In the genomic region with DNA sequence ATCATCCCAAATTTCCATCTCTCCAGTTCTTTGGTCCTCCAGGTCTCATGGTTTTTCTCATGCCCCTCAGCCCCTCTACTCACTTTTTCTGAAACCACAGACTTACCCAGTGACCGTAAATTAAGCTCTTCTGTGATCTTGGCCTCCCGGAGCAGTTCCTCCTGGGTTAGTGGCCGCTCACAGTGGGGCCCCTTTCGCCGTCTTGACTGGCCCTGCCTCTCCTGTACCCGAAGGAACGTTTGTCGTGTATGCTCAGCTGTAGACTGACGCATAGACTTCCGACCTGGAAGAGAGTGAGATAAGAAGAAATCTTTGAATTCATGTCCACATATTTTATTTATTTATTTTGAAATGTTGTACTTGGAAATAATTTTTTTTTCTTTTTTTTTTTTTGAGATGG, we compare ENCODE assay signal across 22 cellular contexts. TPM values are rescaled to one million over a fixed set of nuclear protein-coding genes. Genes with fewer than 3 reads are reported as not detected.
DNase-seq lines count a peak whose midpoint lies in the region; ATAC-seq and TF ChIP-seq lines count a peak whose summit lies in the region.
"Had no signal": no experiment of that assay in that cellular context is flagged by ENCODE, and none has a peak within 500 bp of the region (broad histone marks: within the 10 kb centered on the region; RNA-seq: fewer than 3 reads in every experiment).

No MANE protein-coding gene starts in this region.

- TF ChIP-seq POLR2A in spleen (IDR thresholded peaks at IDR 0.05) = no peak

- H3K9me3 ChIP-seq in spleen = no peaks in the 10 kb centered on the region
- H3K9me3 ChIP-seq: BLaER1 treated with 17β-estradiol and CSF1 and Interleukin-3, amounts not matched to agents 10 nM and 100 nM had no signal

- peaks cover 14 to 29% (median 21%) of the 10 kb centered on the region in 6 donors for H3K4me1 ChIP-seq in spleen

- H3K36me3 ChIP-seq in spleen = peaks cover 4 to 78% (median 67%) of the 10 kb centered on the region in 6 donors

- POLR2A ChIA-PET in activated CD8-positive, alpha-beta T cell treated with anti-CD3 and anti-CD28 coated beads for 36 hours (lab: Charles Lee) = interaction anchor here (0.9 kb wide), 1 partner anchor 15 kb away, joined by 3 read pairs; no protein-coding TSS in a partner anchor
- POLR2A ChIA-PET in activated CD8-positive, alpha-beta T cell treated with anti-CD3 and anti-CD28 coated beads, Interleukin-2, amount 10 ng/mL, durations not matched to agents 7 days and 5 days (lab: Charles Lee) = no interaction called here

- H3K36me3 Mint-ChIP-seq in activated CD8-positive, alpha-beta T cell treated with anti-CD3 and anti-CD28 coated beads for 36 hours (ENCODE audit: low read depth) = peaks cover 39% of the 10 kb centered on the region
- H3K36me3 Mint-ChIP-seq in activated CD8-positive, alpha-beta T cell treated with anti-CD3 and anti-CD28 coated beads, Interleukin-2, amount 10 ng/mL, durations not matched to agents 7 days and 5 days (ENCODE audit: low read depth) = peaks cover 45% of the 10 kb centered on the region
- peaks cover 28% of the 10 kb centered on the region for H3K36me3 Mint-ChIP-seq in endothelial cell (ENCODE audit: low read depth, unreplicated experiment)

- peaks cover 13% of the 10 kb centered on the region for H3K4me1 Mint-ChIP-seq in activated CD8-positive, alpha-beta T cell treated with anti-CD3 and anti-CD28 coated beads for 36 hours (ENCODE audit: low read depth)
- peaks cover 15% of the 10 kb centered on the region for H3K4me1 Mint-ChIP-seq in activated CD8-positive, alpha-beta T cell treated with anti-CD3 and anti-CD28 coated beads, Interleukin-2, amount 10 ng/mL, durations not matched to agents 7 days and 5 days (ENCODE audit: low read depth)
- H3K4me1 Mint-ChIP-seq in endothelial cell (ENCODE audit: unreplicated experiment) = peaks cover 3% of the 10 kb centered on the region

- H3K4me3 ChIP-seq in spleen = no peak overlapping the region
- H3K4me3 ChIP-seq: BLaER1 treated with 17β-estradiol and CSF1 and Interleukin-3, amounts not matched to agents 10 nM and 100 nM; GM23248 had no signal

- no peak for TF ChIP-seq CTCF in activated CD8-positive, alpha-beta T cell treated with anti-CD3 and anti-CD28 coated beads for 36 hours (IDR thresholded peaks at IDR 0.05)
- TF ChIP-seq CTCF in endothelial cell (IDR thresholded peaks at IDR 0.05; ENCODE audit: unreplicated experiment) (no peak), spleen (IDR thresholded peaks at IDR 0.05 in 8 of 11, conservative IDR thresholded peaks at IDR 0.05 in 3 of 11) (no peak)

- peak overlapping the region; percentile 40 for H3K27ac Mint-ChIP-seq in activated CD8-positive, alpha-beta T cell treated with anti-CD3 and anti-CD28 coated beads for 36 hours
- H3K27ac Mint-ChIP-seq in activated CD8-positive, alpha-beta T cell treated with anti-CD3 and anti-CD28 coated beads, Interleukin-2, amount 10 ng/mL, durations not matched to agents 7 days and 5 days = no peak overlapping the region
- H3K27ac Mint-ChIP-seq in endothelial cell (ENCODE audit: unreplicated experiment) = no peak overlapping the region
- H3K27ac Mint-ChIP-seq: B cell had no signal

- intact Hi-C loops in activated CD8-positive, alpha-beta T cell treated with anti-CD3 and anti-CD28 coated beads for 36 hours (cut with micrococcal nuclease) = no loop called here
- intact Hi-C loops in spleen (cut with DNase I; ENCODE audit: low total_unique reads) = no loop called here
- intact Hi-C loops in sciatic nerve (cut with DNase I) = no loop called here

- H3K27me3 Mint-ChIP-seq in activated CD8-positive, alpha-beta T cell treated with anti-CD3 and anti-CD28 coated beads for 36 hours = no peaks in the 10 kb centered on the region
- no peaks in the 10 kb centered on the region for H3K27me3 Mint-ChIP-seq in activated CD8-positive, alpha-beta T cell treated with anti-CD3 and anti-CD28 coated beads, Interleukin-2, amount 10 ng/mL, durations not matched to agents 7 days and 5 days (ENCODE audit: low read depth)
- H3K27me3 Mint-ChIP-seq in endothelial cell (ENCODE audit: unreplicated experiment) = peaks cover 2% of the 10 kb centered on the region
- H3K27me3 Mint-ChIP-seq: B cell; CD4-positive, alpha-beta memory T cell had no signal

- H3K27ac ChIP-seq in spleen = no peak overlapping the region
- H3K27ac ChIP-seq: 22Rv1; BLaER1 treated with 17β-estradiol and CSF1 and Interleukin-3, amounts not matched to agents 10 nM and 100 nM; GM23248 had no signal

- no peaks in the 10 kb centered on the region for H3K27me3 ChIP-seq in spleen (replicated peaks in 1 of 7)
- H3K27me3 ChIP-seq: BLaER1 treated with 17β-estradiol and CSF1 and Interleukin-3, amounts not matched to agents 10 nM and 100 nM had no signal

- DNase-seq in activated CD8-positive, alpha-beta T cell treated with anti-CD3 and anti-CD28 coated beads for 36 hours = no peak
- no peak for DNase-seq in activated CD8-positive, alpha-beta T cell treated with anti-CD3 and anti-CD28 coated beads, Interleukin-2, amount 10 ng/mL, durations not matched to agents 7 days and 5 days
- DNase-seq in endothelial cell (ENCODE audit: low spot score) (no peak), mesenteric fat pad (ENCODE audit: low spot score) (peak; percentile 49), spleen (peak; percentile 37), sciatic nerve (ENCODE audit: low spot score) (no peak)
- DNase-seq: Calu3; CD4-positive, alpha-beta memory T cell; COR-L47; DMS153; DND-41; GM23248; H7 had no signal

- WGBS in spleen, 5 donors = 95 to 97% (median 95%) methylated on average over 10 of the region's 10 CpGs

- CTCF ChIA-PET in activated CD8-positive, alpha-beta T cell treated with anti-CD3 and anti-CD28 coated beads for 36 hours (lab: Charles Lee) = interaction anchor here (1.8 kb wide), 1 partner anchor 85 kb away, joined by 8 read pairs; no protein-coding TSS in a partner anchor
- CTCF ChIA-PET in activated CD8-positive, alpha-beta T cell treated with anti-CD3 and anti-CD28 coated beads, Interleukin-2, amount 10 ng/mL, durations not matched to agents 7 days and 5 days (lab: Charles Lee) = interaction anchor here (0.8 kb wide), 1 partner anchor 68 kb away, joined by 3 read pairs; no protein-coding TSS in a partner anchor

- ATAC-seq in activated CD8-positive, alpha-beta T cell treated with anti-CD3 and anti-CD28 coated beads for 36 hours = no peak
- ATAC-seq in activated CD8-positive, alpha-beta T cell treated with anti-CD3 and anti-CD28 coated beads, Interleukin-2, amount 10 ng/mL, durations not matched to agents 7 days and 5 days = no peak
- ATAC-seq in GM21717 (IDR thresholded peaks at IDR 0.05; ENCODE audit: unreplicated experiment) (no peak), sciatic nerve (no peak)
- ATAC-seq in activated CD4-positive, CD25-positive, alpha-beta regulatory T cell treated with anti-CD3 and anti-CD28 coated beads, Interleukin-2, amount 50 U/mL, for 24 hours = no peak
- ATAC-seq: HCT116 had no signal

- H3K4me3 Mint-ChIP-seq in activated CD8-positive, alpha-beta T cell treated with anti-CD3 and anti-CD28 coated beads for 36 hours = no peak overlapping the region
- H3K4me3 Mint-ChIP-seq in activated CD8-positive, alpha-beta T cell treated with anti-CD3 and anti-CD28 coated beads, Interleukin-2, amount 10 ng/mL, durations not matched to agents 7 days and 5 days = no peak overlapping the region
- peak overlapping the region; percentile 13 for H3K4me3 Mint-ChIP-seq in endothelial cell (ENCODE audit: unreplicated experiment)
- H3K4me3 Mint-ChIP-seq: B cell; CD14-positive monocyte; CD4-positive, alpha-beta memory T cell had no signal

- no peaks in the 10 kb centered on the region for H3K9me3 Mint-ChIP-seq in activated CD8-positive, alpha-beta T cell treated with anti-CD3 and anti-CD28 coated beads for 36 hours
- no peaks in the 10 kb centered on the region for H3K9me3 Mint-ChIP-seq in activated CD8-positive, alpha-beta T cell treated with anti-CD3 and anti-CD28 coated beads, Interleukin-2, amount 10 ng/mL, durations not matched to agents 7 days and 5 days (ENCODE audit: insufficient read depth)
- H3K9me3 Mint-ChIP-seq in endothelial cell (ENCODE audit: unreplicated experiment) = no peaks in the 10 kb centered on the region
- H3K9me3 Mint-ChIP-seq: CD4-positive, alpha-beta memory T cell had no signal

RNA-seq across cellular contexts. Expression of gene VPS72, which starts 5.8 kb away (rescaled TPM):
- 10 to 100 TPM; 47.4 to 61.0 TPM for total RNA-seq in activated CD8-positive, alpha-beta T cell treated with anti-CD3 and anti-CD28 coated beads for 36 hours
- 10 to 100 TPM; 59.8 to 61.7 TPM for total RNA-seq in activated CD8-positive, alpha-beta T cell treated with anti-CD3 and anti-CD28 coated beads, Interleukin-2, amount 10 ng/mL, durations not matched to agents 7 days and 5 days
- 83.5 TPM for total RNA-seq in endothelial cell (ENCODE audit: unreplicated experiment)
- total RNA-seq in mesenteric fat pad = 34.6 TPM
- 10 to 100 TPM; 23.1 to 37.7 (median 31.5) TPM for total RNA-seq in spleen
- 10 to 100 TPM; 24.9 to 43.1 (median 31.0) TPM for polyA plus RNA-seq in spleen
- 42.6 TPM for total RNA-seq in sciatic nerve

RNA-seq across cellular contexts. Expression of gene TMOD4, which starts 8.4 kb away (rescaled TPM):
- total RNA-seq in activated CD8-positive, alpha-beta T cell treated with anti-CD3 and anti-CD28 coated beads for 36 hours = 1 to 10 TPM; 1.9 to 2.5 TPM
- total RNA-seq in activated CD8-positive, alpha-beta T cell treated with anti-CD3 and anti-CD28 coated beads, Interleukin-2, amount 10 ng/mL, durations not matched to agents 7 days and 5 days = 1 to 10 TPM; 2.2 to 3.4 TPM
- 1.1 TPM for total RNA-seq in endothelial cell (ENCODE audit: unreplicated experiment)
- total RNA-seq in mesenteric fat pad = not detected
- 1 to 10 TPM in 1 of 7 donors, under 1 TPM in 3, not detected in 3; 0.60 to 2.0 (median 0.86) TPM for total RNA-seq in spleen
- under 1 TPM; 0.44 to 0.99 (median 0.76) TPM for polyA plus RNA-seq in spleen
- 0.76 TPM for total RNA-seq in sciatic nerve
- total RNA-seq: GM23248, H1 had no signal
- polyA plus RNA-seq: AG04450; CD14-positive monocyte; CD4-positive, alpha-beta memory T cell; GM23248 had no signal

RNA-seq across cellular contexts. Expression of gene PIP5K1A, which starts 14.1 kb away (rescaled TPM):
- 10 to 100 TPM; 63.1 to 66.1 TPM for total RNA-seq in activated CD8-positive, alpha-beta T cell treated with anti-CD3 and anti-CD28 coated beads for 36 hours
- total RNA-seq in activated CD8-positive, alpha-beta T cell treated with anti-CD3 and anti-CD28 coated beads, Interleukin-2, amount 10 ng/mL, durations not matched to agents 7 days and 5 days = 10 to 100 TPM; 64.9 to 69.2 TPM
- total RNA-seq in endothelial cell (ENCODE audit: unreplicated experiment) (75.9 TPM), mesenteric fat pad (52.2 TPM), spleen (10 to 100 TPM; 48.0 to 83.6 (median 60.6) TPM), sciatic nerve (65.0 TPM)
- 10 to 100 TPM; 12.8 to 23.7 (median 16.5) TPM for polyA plus RNA-seq in spleen

RNA-seq across cellular contexts. Expression of gene SCNM1, which starts 18.3 kb away (rescaled TPM):
- total RNA-seq in activated CD8-positive, alpha-beta T cell treated with anti-CD3 and anti-CD28 coated beads for 36 hours = 10 to 100 TPM; 57.0 to 59.6 TPM
- total RNA-seq in activated CD8-positive, alpha-beta T cell treated with anti-CD3 and anti-CD28 coated beads, Interleukin-2, amount 10 ng/mL, durations not matched to agents 7 days and 5 days = 10 to 100 TPM; 53.0 to 55.9 TPM
- total RNA-seq in endothelial cell (ENCODE audit: unreplicated experiment) (48.3 TPM), mesenteric fat pad (32.7 TPM), spleen (10 to 100 TPM; 36.2 to 63.5 (median 41.5) TPM), sciatic nerve (25.9 TPM)
- 10 to 100 TPM; 64.9 to 96.2 (median 74.6) TPM for polyA plus RNA-seq in spleen

RNA-seq across cellular contexts. Expression of gene LYSMD1, which starts 18.5 kb away (rescaled TPM):
- 1 to 10 TPM; 4.5 TPM for total RNA-seq in activated CD8-positive, alpha-beta T cell treated with anti-CD3 and anti-CD28 coated beads for 36 hours
- total RNA-seq in activated CD8-positive, alpha-beta T cell treated with anti-CD3 and anti-CD28 coated beads, Interleukin-2, amount 10 ng/mL, durations not matched to agents 7 days and 5 days = 1 to 10 TPM; 3.7 to 4.3 TPM
- 7.5 TPM for total RNA-seq in endothelial cell (ENCODE audit: unreplicated experiment)
- 5.3 TPM for total RNA-seq in mesenteric fat pad
- total RNA-seq in spleen = 10 to 100 TPM in 1 of 7 donors, 1 to 10 TPM in 6; 3.7 to 10.0 (median 4.6) TPM
- polyA plus RNA-seq in spleen = 1 to 10 TPM; 2.5 to 4.8 (median 2.8) TPM
- total RNA-seq in sciatic nerve = 10.6 TPM

Comparison
In these comparisons a context has a peak if more than half of its experiments do, and no peak if none do; other contexts are left out.
1. DNase-seq: peak in mesenteric fat pad (single experiment) and spleen (single experiment); none in activated CD8-positive, alpha-beta T cell treated with anti-CD3 and anti-CD28 coated beads for 36 hours (single experiment), activated CD8-positive, alpha-beta T cell treated with anti-CD3 and anti-CD28 coated beads, Interleukin-2, amount 10 ng/mL, durations not matched to agents 7 days and 5 days (single experiment), endothelial cell (single experiment) and sciatic nerve (single experiment).